Comparison of ENCODE assay signal across 21 cellular contexts in the genomic region with DNA sequence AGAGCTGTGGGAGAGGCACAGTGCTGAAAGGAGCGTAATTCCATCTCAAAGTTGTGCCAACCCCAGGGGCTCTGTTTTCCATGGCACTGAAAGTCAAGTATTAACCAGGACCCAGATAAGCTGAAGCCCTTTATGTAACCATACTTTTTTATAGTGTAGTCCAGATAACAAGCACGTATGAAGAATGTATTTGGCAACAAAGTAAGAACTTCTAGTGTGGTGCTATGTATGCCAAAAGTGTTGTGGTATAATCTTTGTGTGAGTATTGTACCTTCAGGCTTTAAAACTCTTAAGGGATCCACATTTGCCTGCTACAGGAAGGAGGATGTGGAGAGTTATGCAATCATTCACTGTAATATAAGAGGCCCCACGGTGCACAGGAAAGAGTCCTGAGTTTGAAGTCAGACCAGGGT.
A peak's percentile ranks its signal among the peaks of the same experiment; 100 is the strongest.
DNase-seq lines count a peak whose midpoint lies in the region; ATAC-seq, FAIRE-seq and TF ChIP-seq lines count a peak whose summit lies in the region.
"Had no signal": no experiment of that assay in that cellular context is flagged by ENCODE, and none has a peak within 500 bp of the region (broad histone marks: within the 10 kb centered on the region; RNA-seq: fewer than 3 reads in every experiment).

No MANE protein-coding gene starts in this region.

- no peak for TF ChIP-seq POLR2A in H54 (IDR thresholded peaks at IDR 0.05; ENCODE audit: low read depth, low read length)
- TF ChIP-seq POLR2A in NB4 (IDR thresholded peaks at IDR 0.05; ENCODE audit: extremely low read depth, insufficient read length), result no peak

- no peak overlapping the region for H3K4me3 ChIP-seq in NB4 (ENCODE audit: low read depth, low read length)
- H3K4me3 ChIP-seq in bronchial epithelial cell (ENCODE audit: low read depth, low read length), result no peak overlapping the region
- no peak overlapping the region for H3K4me3 ChIP-seq in lower lobe of right lung
- no peak overlapping the region for H3K4me3 ChIP-seq in tibial artery
- H3K4me3 ChIP-seq: BLaER1, esophagus muscularis mucosa, lung, psoas muscle had no signal

- H3K36me3 ChIP-seq in bronchial epithelial cell (ENCODE audit: control insufficient read depth, insufficient read depth, low read length) (no peaks in the 10 kb centered on the region), lower lobe of right lung (no peaks in the 10 kb centered on the region), tibial artery (no peaks in the 10 kb centered on the region)
- H3K36me3 ChIP-seq: BLaER1, esophagus muscularis mucosa, WERI-Rb-1 had no signal

- TF ChIP-seq CTCF in NB4 (IDR thresholded peaks at IDR 0.05; ENCODE audit: low read depth, low read length) (no peak), bronchial epithelial cell (IDR thresholded peaks at IDR 0.05; ENCODE audit: insufficient read depth, low read length, severe bottlenecking) (no peak), lower lobe of right lung (IDR thresholded peaks at IDR 0.05) (no peak), tibial artery (IDR thresholded peaks at IDR 0.05) (no peak), GM13977 (IDR thresholded peaks at IDR 0.05; ENCODE audit: extremely low read depth, insufficient read depth, missing control alignments) (no peak)

- DNase-seq in H54 (ENCODE audit: insufficient read length, low spot score) (no peak), NB4 (ENCODE audit: low read depth) (peak; percentile 84), bronchial epithelial cell (ENCODE audit: low read depth) (peak; percentile 25), lower lobe of right lung (no peak), inferior parietal cortex (ENCODE audit: extremely low spot score) (no peak), tibial artery (no peak), GM13977 (ENCODE audit: low spot score) (no peak)
- no peak for DNase-seq in activated effector memory CD4-positive, alpha-beta T cell treated with anti-CD3 and anti-CD28 coated beads, Interleukin-2, amount 50 U/mL, for 16 hours
- DNase-seq: activated CD8-positive, alpha-beta memory T cell treated with anti-CD3 and anti-CD28 coated beads for 24 hours; activated gamma-delta T cell; DMS 273 treated with DMSO at 0.1 percent for 48 hours; naive thymus-derived CD4-positive, alpha-beta T cell; NCI-H1930; NCI-H510A; PC-3; psoas muscle; WERI-Rb-1 had no signal

- H3K4me1 ChIP-seq in lower lobe of right lung (no peaks in the 10 kb centered on the region), tibial artery (no peaks in the 10 kb centered on the region)
- H3K4me1 ChIP-seq: esophagus muscularis mucosa, psoas muscle had no signal

- intact Hi-C loops in lower lobe of right lung (cut with DNase I), result no loop called here
- intact Hi-C loops in tibial artery (cut with DNase I; ENCODE audit: low total_unique reads), result no loop called here

- H3K27me3 ChIP-seq in bronchial epithelial cell (ENCODE audit: control insufficient read depth, insufficient read depth, low read length), result peaks cover 3% of the 10 kb centered on the region
- H3K27me3 ChIP-seq in lower lobe of right lung (ENCODE audit: low read depth), result no peaks in the 10 kb centered on the region
- H3K27me3 ChIP-seq in tibial artery, result no peaks in the 10 kb centered on the region
- H3K27me3 ChIP-seq: BLaER1, esophagus muscularis mucosa had no signal

- in situ Hi-C loops in GM13977 (cut with MboI; ENCODE audit: low pct_unique_long_range_greater_than_20kb, low sequenced_read_pairs, unreplicated experiment), result no loop called here

- H3K9me3 ChIP-seq in lower lobe of right lung, result no peaks in the 10 kb centered on the region
- no peaks in the 10 kb centered on the region for H3K9me3 ChIP-seq in tibial artery
- H3K9me3 ChIP-seq: BLaER1, esophagus muscularis mucosa, psoas muscle had no signal

- no peak overlapping the region for H3K27ac ChIP-seq in lower lobe of right lung
- H3K27ac ChIP-seq in tibial artery, result no peak overlapping the region
- H3K27ac ChIP-seq: BLaER1, esophagus muscularis mucosa, psoas muscle, WERI-Rb-1 had no signal

- peak; percentile 55 for FAIRE-seq in H54 (lab: Jason Lieb, UNC)
- no peak for FAIRE-seq in bronchial epithelial cell (lab: Jason Lieb, UNC)
- FAIRE-seq: GM19239 had no signal

- ATAC-seq in lower lobe of right lung, result peak; percentile 28 to 39
- ATAC-seq: naive thymus-derived CD4-positive, alpha-beta T cell; PC-3; psoas muscle had no signal

Comparison
In these comparisons a context has a peak if more than half of its experiments do, and no peak if none do; other contexts are left out.
1. DNase-seq: peak in NB4 (single experiment) and bronchial epithelial cell (single experiment); none in H54 (single experiment), lower lobe of right lung (single experiment), inferior parietal cortex (single experiment), activated effector memory CD4-positive, alpha-beta T cell treated with anti-CD3 and anti-CD28 coated beads, Interleukin-2, amount 50 U/mL, for 16 hours (single experiment), tibial artery (0 of 2) and GM13977 (single experiment).